ENCODE assay signal across 16 cellular contexts in the genomic region with DNA sequence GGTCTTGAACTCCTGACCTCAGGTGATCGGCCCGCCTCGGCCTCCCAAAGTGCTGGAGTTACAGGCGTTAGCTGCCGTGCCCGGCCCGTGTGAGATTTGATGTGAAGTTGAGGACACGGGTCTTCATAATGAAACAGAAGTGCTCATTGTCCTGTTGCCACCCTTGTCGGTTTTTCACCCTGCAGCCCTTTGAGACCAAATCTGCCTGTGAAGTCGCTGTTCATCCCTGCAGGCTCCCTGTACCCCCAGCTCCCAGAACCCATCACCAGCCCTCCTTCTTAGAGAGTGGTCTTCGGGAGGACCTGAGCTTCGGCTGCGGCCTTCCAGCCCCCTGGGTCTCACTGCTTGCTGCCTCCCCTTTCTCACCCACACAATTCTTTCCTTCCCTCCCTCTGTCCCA.
DNase-seq lines count a peak whose midpoint lies in the region; ATAC-seq and TF ChIP-seq lines count a peak whose summit lies in the region.
"Had no signal": no experiment of that assay in that cellular context is flagged by ENCODE, and none has a peak within 500 bp of the region (broad histone marks: within the 10 kb centered on the region; RNA-seq: fewer than 3 reads in every experiment).

No MANE protein-coding gene starts in this region.

- intact Hi-C loops in Caco-2 (cut with micrococcal nuclease; ENCODE audit: unreplicated experiment) (no loop called here), posterior vena cava (cut with DNase I) (no loop called here)

- no peak overlapping the region for H3T11ph ChIP-seq in H9 (ENCODE audit: low read length)

- TF ChIP-seq CTCF in Caco-2 (IDR thresholded peaks at IDR 0.05; ENCODE audit: insufficient read depth in 1 of 2, low read depth in 1 of 2, low read length in 1 of 2, severe bottlenecking in 1 of 2, unreplicated experiment in 1 of 2) (no peak), H9 (conservative IDR thresholded peaks at IDR 0.05) (no peak)

- H3K27ac Mint-ChIP-seq in Caco-2 (ENCODE audit: unreplicated experiment) = peak overlapping the region; percentile 15
- H3K27ac Mint-ChIP-seq in H9 = peak overlapping the region in 2 of 3 experiments; percentile 17 to 46; a peak in 2 of 7 replicates
- H3K27ac Mint-ChIP-seq: CD8-positive, alpha-beta T cell had no signal

- H3K18ac ChIP-seq in H9 (ENCODE audit: insufficient read length, low read depth, low read length) = no peak overlapping the region
- H3K18ac ChIP-seq in mesenchymal stem cell (ENCODE audit: low read depth in 1 of 2, low read length in 2 of 2) = no peak overlapping the region

- H3K9ac ChIP-seq in H9 (ENCODE audit: extremely low read depth, insufficient read length, low read length) (no peak overlapping the region), mesenchymal stem cell (ENCODE audit: low read length) (no peak overlapping the region)
- H3K9ac ChIP-seq: GM23248 had no signal

- no peak overlapping the region for H3K4me2 ChIP-seq in H9 (ENCODE audit: insufficient read depth, insufficient read length, low read length)
- no peak overlapping the region for H3K4me2 ChIP-seq in mesenchymal stem cell (ENCODE audit: low read length, poor library complexity, severe bottlenecking)

- H4K5ac ChIP-seq in H9 (ENCODE audit: insufficient read length, low read depth, low read length) = no peak overlapping the region

- H3K4ac ChIP-seq in H9 (ENCODE audit: low read depth, low read length) (no peak overlapping the region), mesenchymal stem cell (ENCODE audit: low read depth in 1 of 2, low read length in 2 of 2) (no peak overlapping the region)

- no peaks in the 10 kb centered on the region for H3K27me3 Mint-ChIP-seq in Caco-2 (ENCODE audit: insufficient read depth, unreplicated experiment)
- no peaks in the 10 kb centered on the region for H3K27me3 Mint-ChIP-seq in H9 (ENCODE audit: low read depth)

- no TSS peak for BruUV-seq in Caco-2 (replicated peaks; lab: Mats Ljungman, UMichigan)

- H3K36me3 ChIP-seq in Caco-2 (ENCODE audit: control insufficient read depth, insufficient read depth, low read length) = no peaks in the 10 kb centered on the region
- H3K36me3 ChIP-seq in mesenchymal stem cell (ENCODE audit: control insufficient read depth in 1 of 2, insufficient read depth in 2 of 2, low read depth in 1 of 2, low read length in 2 of 2) = peaks cover 1% of the 10 kb centered on the region in 2 experiments

- H2BK15ac ChIP-seq in H9 (ENCODE audit: low read depth, low read length) (no peak overlapping the region), mesenchymal stem cell (ENCODE audit: low read depth, poor library complexity, severe bottlenecking) (no peak overlapping the region)

- H4K8ac ChIP-seq in H9 (replicated peaks; ENCODE audit: insufficient read length, low read depth, low read length) (no peak overlapping the region), mesenchymal stem cell (ENCODE audit: low read length) (no peak overlapping the region)

- H2BK12ac ChIP-seq in H9 (ENCODE audit: insufficient read length, low read depth, low read length) (no peak overlapping the region), mesenchymal stem cell (ENCODE audit: low read length in 2 of 2) (no peak overlapping the region)

- ATAC-seq in GM18907 (IDR thresholded peaks at IDR 0.05; ENCODE audit: unreplicated experiment) = no peak
- ATAC-seq: CD8-positive, alpha-beta T cell; HCT116 had no signal

- H2AFZ ChIP-seq in H9 (ENCODE audit: low read length) (no peak overlapping the region), mesenchymal stem cell (ENCODE audit: low read depth, low read length) (no peak overlapping the region)
- H2AFZ ChIP-seq: GM23248 had no signal

- no peak overlapping the region for H3K23ac ChIP-seq in H9 (ENCODE audit: insufficient read length, low read depth, low read length)
- H3K23ac ChIP-seq in mesenchymal stem cell (ENCODE audit: low read length in 2 of 2) = no peak overlapping the region

- H3K4me3 Mint-ChIP-seq in Caco-2 (ENCODE audit: unreplicated experiment) = no peak overlapping the region
- H3K4me3 Mint-ChIP-seq in H9 = no peak overlapping the region
- H3K4me3 Mint-ChIP-seq: CD8-positive, alpha-beta T cell had no signal

- no peaks in the 10 kb centered on the region for H3K23me2 ChIP-seq in H9 (ENCODE audit: insufficient read length, low read depth, low read length, poor library complexity, severe bottlenecking)

- H3K56ac ChIP-seq in H9 (ENCODE audit: insufficient read length, low read depth, low read length) = no peak overlapping the region

- no peak overlapping the region for H2BK20ac ChIP-seq in H9 (ENCODE audit: low read depth, low read length, poor library complexity, severe bottlenecking)

- H3K14ac ChIP-seq in H9 (ENCODE audit: insufficient read depth, low read length) (no peak overlapping the region; the same call in 1 of the 2 replicates), mesenchymal stem cell (ENCODE audit: low read length in 2 of 2) (no peak overlapping the region)

- no peaks in the 10 kb centered on the region for H3K79me1 ChIP-seq in H9 (ENCODE audit: insufficient read depth, low read depth, low read length, poor library complexity, severe bottlenecking)
- peaks cover 11% of the 10 kb centered on the region for H3K79me1 ChIP-seq in mesenchymal stem cell (replicated peaks; ENCODE audit: low read length, poor library complexity, severe bottlenecking)

- H2BK5ac ChIP-seq in H9 (ENCODE audit: insufficient read length, low read length) (no peak overlapping the region), mesenchymal stem cell (ENCODE audit: low read depth, low read length, poor library complexity, severe bottlenecking) (no peak overlapping the region)

- H3K4me1 ChIP-seq in Caco-2 = no peaks in the 10 kb centered on the region
- H3K4me1 ChIP-seq in H9 (ENCODE audit: insufficient read depth, low read length) = no peaks in the 10 kb centered on the region
- H3K4me1 ChIP-seq in mesenchymal stem cell (ENCODE audit: control insufficient read depth, insufficient read depth, low read depth, low read length) = peaks cover 4% of the 10 kb centered on the region

- POLR2A ChIA-PET in Caco-2 (lab: Charles Lee) = no interaction called here

- no peaks in the 10 kb centered on the region; the same call in 1 of the 2 replicates for H3K79me2 ChIP-seq in H9 (ENCODE audit: insufficient read depth, low read length)

- H2AK5ac ChIP-seq in H9 (ENCODE audit: insufficient read length, low read length) (no peak overlapping the region), mesenchymal stem cell (ENCODE audit: low read length, severe bottlenecking) (no peak overlapping the region)

- no peak overlapping the region for H3K4me3 ChIP-seq in Caco-2 (ENCODE audit: low read depth, low read length)
- no peak overlapping the region for H3K4me3 ChIP-seq in mesenchymal stem cell (ENCODE audit: insufficient read depth in 1 of 2, low read depth in 1 of 2, low read length in 2 of 2)
- H3K4me3 ChIP-seq: GM23248 had no signal

- H4K20me1 ChIP-seq in H9 (ENCODE audit: control insufficient read depth, insufficient read depth, insufficient read length) = no peaks in the 10 kb centered on the region

- H3K9me3 ChIP-seq in Caco-2 (no peaks in the 10 kb centered on the region), H9 (ENCODE audit: control insufficient read depth, low read depth, low read length) (no peaks in the 10 kb centered on the region), mesenchymal stem cell (ENCODE audit: control insufficient read depth, low read length) (no peaks in the 10 kb centered on the region)

- no peak overlapping the region for H4K91ac ChIP-seq in H9 (ENCODE audit: insufficient read length, low read depth, low read length)
- no peak overlapping the region for H4K91ac ChIP-seq in mesenchymal stem cell (ENCODE audit: low read length)

- no peaks in the 10 kb centered on the region for H3K4me1 Mint-ChIP-seq in Caco-2 (ENCODE audit: low read depth, unreplicated experiment)
- H3K4me1 Mint-ChIP-seq in H9 = peaks cover 4 to 6% of the 10 kb centered on the region in 2 experiments

- DNase-seq in Caco-2 (no peak), H9 (peak; percentile 11), mesenteric fat pad (ENCODE audit: low spot score) (peak; percentile 60), posterior vena cava (ENCODE audit: low spot score) (peak; percentile 56), GM19240 (ENCODE audit: insufficient read length, low spot score) (no peak), mesenchymal stem cell (no peak)
- DNase-seq: C1 segment of cervical spinal cord; Calu3; CD8-positive, alpha-beta T cell; DMS53; DMS79 treated with DMSO at 0.1 percent for 48 hours; GF-D8; GM23248; H7 had no signal

- H3K9me3 Mint-ChIP-seq in Caco-2 (ENCODE audit: unreplicated experiment) (no peaks in the 10 kb centered on the region), H9 (no peaks in the 10 kb centered on the region)
- H3K9me3 Mint-ChIP-seq: CD8-positive, alpha-beta T cell had no signal

- H3K27me3 ChIP-seq in Caco-2 (replicated peaks; ENCODE audit: control insufficient read depth, insufficient read depth, low read length) (no peaks in the 10 kb centered on the region), H9 (ENCODE audit: insufficient read depth, low read length) (no peaks in the 10 kb centered on the region), mesenchymal stem cell (ENCODE audit: control insufficient read depth in 1 of 2, insufficient read depth in 1 of 2, low read length in 2 of 2) (no peaks in the 10 kb centered on the region)

- peaks cover 29% of the 10 kb centered on the region for H3K36me3 Mint-ChIP-seq in Caco-2 (ENCODE audit: insufficient read depth, unreplicated experiment)
- 0 out of 7 replicates have a peak, but pooled peaks cover 0 to 2% (median 0%) of the 10 kb centered on the region in 3 experiments for H3K36me3 Mint-ChIP-seq in H9 (ENCODE audit: insufficient read depth in 1 of 3, low read depth in 3 of 3)
- H3K36me3 Mint-ChIP-seq: CD8-positive, alpha-beta T cell had no signal

- WGBS in H9 (ENCODE audit: extremely low coverage, insufficient read length, low lambda C conversion rate) = no CpG with 5 or more reads among the region's 13 CpGs
- WGBS in mesenchymal stem cell = 97% methylated on average over 13 of the region's 13 CpGs

- no peak overlapping the region for H3K27ac ChIP-seq in H9 (ENCODE audit: insufficient read length, low read depth, low read length)
- no peak overlapping the region for H3K27ac ChIP-seq in mesenchymal stem cell (ENCODE audit: low read length, poor library complexity, severe bottlenecking)
- H3K27ac ChIP-seq: GM23248 had no signal

- CTCF ChIA-PET in Caco-2 (lab: Charles Lee) = no interaction called here

- H2BK120ac ChIP-seq in H9 (ENCODE audit: low read depth, low read length, poor library complexity, severe bottlenecking) = no peak overlapping the region
- no peak overlapping the region for H2BK120ac ChIP-seq in mesenchymal stem cell (ENCODE audit: low read depth, low read length)

Comparison
In these comparisons a context has a peak if more than half of its experiments do, and no peak if none do; other contexts are left out.
1. DNase-seq: peak in H9 (single experiment), mesenteric fat pad (single experiment) and posterior vena cava (single experiment); none in Caco-2 (0 of 2), GM19240 (single experiment) and mesenchymal stem cell (single experiment).